ENCODE assay signal across 7 cellular contexts in genomic region chr5:132465095-132465707, GRCh38. TPM values are rescaled to one million over a fixed set of nuclear protein-coding genes. Genes with fewer than 3 reads are reported as not detected.
DNase-seq lines count a peak whose midpoint lies in the region; ATAC-seq and TF ChIP-seq lines count a peak whose summit lies in the region.

No MANE protein-coding gene starts in this region.

- peaks cover 8% of the 10 kb centered on the region; the same call in 2 of the 3 replicates for H3K9me3 Mint-ChIP-seq in GM23338
- peaks cover 16% of the 10 kb centered on the region for H3K9me3 Mint-ChIP-seq in glutamatergic neuron (ENCODE audit: unreplicated experiment)

- no peak for DNase-seq in GM23338 (ENCODE audit: low spot score)
- peak; percentile 70 to 72 for DNase-seq in SJCRH30
- DNase-seq in glutamatergic neuron = no peak
- no peak for DNase-seq in NCI-H524 treated with DMSO at 0.1 percent for 48 hours (lab: John Stamatoyannopoulos, UW)
- DNase-seq in GOT3 (lab: John Stamatoyannopoulos, UW) = no peak

- H3K27me3 ChIP-seq in GM23338 (ENCODE audit: insufficient read depth) = no peaks in the 10 kb centered on the region
- H3K27me3 ChIP-seq in SJCRH30 = no peaks in the 10 kb centered on the region
- H3K27me3 ChIP-seq in skeletal muscle satellite cell (ENCODE audit: control insufficient read depth, insufficient read depth, low read length) = no peaks in the 10 kb centered on the region

- H3K4me1 Mint-ChIP-seq in GM23338 = peaks cover 34% of the 10 kb centered on the region
- peaks cover 17% of the 10 kb centered on the region for H3K4me1 Mint-ChIP-seq in glutamatergic neuron (ENCODE audit: low read depth, unreplicated experiment)

- H3K27ac ChIP-seq in GM23338 (ENCODE audit: low read depth) = no peak overlapping the region
- H3K27ac ChIP-seq in SJCRH30 = peak overlapping the region; percentile 86

- no peaks in the 10 kb centered on the region for H3K79me2 ChIP-seq in GM23338 (replicated peaks; ENCODE audit: insufficient read depth)

- peak overlapping the region; percentile 94 for H2AFZ ChIP-seq in GM23338

- peak overlapping the region; percentile 24; the same call in 1 of the 2 replicates for H3K27ac Mint-ChIP-seq in GM23338
- peak overlapping the region; percentile 48 for H3K27ac Mint-ChIP-seq in glutamatergic neuron (ENCODE audit: unreplicated experiment)

- no peaks in the 10 kb centered on the region for H3K9me2 ChIP-seq in GM23338 (ENCODE audit: insufficient read depth)

- H3K4me3 ChIP-seq in GM23338 (no peak overlapping the region), SJCRH30 (peak overlapping the region; percentile 26), skeletal muscle satellite cell (ENCODE audit: low read length) (peak overlapping the region; percentile 32)

- H3K36me3 Mint-ChIP-seq in GM23338 (ENCODE audit: low read depth) (peaks cover 5% of the 10 kb centered on the region; the same call in 2 of the 3 replicates), glutamatergic neuron (ENCODE audit: unreplicated experiment) (peaks cover 6% of the 10 kb centered on the region)

- no peak for TF ChIP-seq CTCF in GM23338 (conservative IDR thresholded peaks at IDR 0.05; ENCODE audit: low read depth in 2 of 2)
- TF ChIP-seq CTCF in glutamatergic neuron (IDR thresholded peaks at IDR 0.05; ENCODE audit: partially characterized antibody, unreplicated experiment) = no peak

- H3K9ac ChIP-seq in skeletal muscle satellite cell (ENCODE audit: low read depth, low read length) = peak overlapping the region; percentile 22

- H3K4me1 ChIP-seq in GM23338 (ENCODE audit: insufficient read depth) = peaks cover 16% of the 10 kb centered on the region
- H3K4me1 ChIP-seq in SJCRH30 = peaks cover 70% of the 10 kb centered on the region
- peaks cover 51% of the 10 kb centered on the region for H3K4me1 ChIP-seq in skeletal muscle satellite cell (ENCODE audit: control insufficient read depth, insufficient read depth, low read length)

- H3K4me3 Mint-ChIP-seq in GM23338 (no peak overlapping the region), glutamatergic neuron (ENCODE audit: unreplicated experiment) (no peak overlapping the region)

- H3F3A ChIP-seq in GM23338 (replicated peaks; ENCODE audit: low read depth) = 0 out of 2 replicates have a peak, but pooled peaks cover 4% of the 10 kb centered on the region

- no peaks in the 10 kb centered on the region for H3K36me3 ChIP-seq in GM23338 (ENCODE audit: insufficient read depth)
- no peaks in the 10 kb centered on the region for H3K36me3 ChIP-seq in SJCRH30
- no peaks in the 10 kb centered on the region for H3K36me3 ChIP-seq in skeletal muscle satellite cell (ENCODE audit: insufficient read depth, low read length)

- H4K20me1 ChIP-seq in GM23338 (replicated peaks; ENCODE audit: insufficient read depth) = no peaks in the 10 kb centered on the region

- peak overlapping the region; percentile 65; the same call in 1 of the 2 replicates for H3K4me2 ChIP-seq in GM23338
- H3K4me2 ChIP-seq in skeletal muscle satellite cell (ENCODE audit: low read length) = peak overlapping the region; percentile 76

- H3K9me3 ChIP-seq in SJCRH30 (replicated peaks) (peaks cover 6% of the 10 kb centered on the region; the same call in 1 of the 2 replicates), skeletal muscle satellite cell (replicated peaks; ENCODE audit: low read length) (no peaks in the 10 kb centered on the region)

- H3K27me3 Mint-ChIP-seq in GM23338 (ENCODE audit: insufficient read depth, low read depth, poor library complexity) (peaks cover 10% of the 10 kb centered on the region), glutamatergic neuron (ENCODE audit: unreplicated experiment) (peaks cover 11% of the 10 kb centered on the region)

- ATAC-seq in GM23338 (peak; percentile 41), GM21529 (IDR thresholded peaks at IDR 0.05; ENCODE audit: unreplicated experiment) (no peak)

TF ChIP-seq in GM23338, 12 proteins besides CTCF, POLR2A, EP300 and RAD21 (continues in another document):
- TF ChIP-seq EZH2phosphoT487 (IDR thresholded peaks at IDR 0.05; ENCODE audit: unreplicated experiment) = no peak
- no peak for TF ChIP-seq REST (IDR thresholded peaks at IDR 0.05; ENCODE audit: unreplicated experiment)
- TF ChIP-seq STAT1 (IDR thresholded peaks at IDR 0.05; ENCODE audit: unreplicated experiment) = no peak
- TF ChIP-seq ZNF331 (CRISPR knock-in tag; IDR thresholded peaks at IDR 0.05; ENCODE audit: low read depth) = no peak
- TF ChIP-seq CREB1 (CRISPR knock-in tag; IDR thresholded peaks at IDR 0.05; ENCODE audit: low read depth) = no peak
- no peak for TF ChIP-seq ETS1 (IDR thresholded peaks at IDR 0.05)
- TF ChIP-seq JUNB (IDR thresholded peaks at IDR 0.05; ENCODE audit: unreplicated experiment) = no peak

RNA-seq across cellular contexts. Expression of gene IRF1, which starts 25.4 kb away (rescaled TPM):
- 6.4 and 6.9 TPM in 2 replicates for total RNA-seq in GM23338 (2014; rRNA removed; shearing (Covaris generic))
- 8.6 and 9.1 TPM in 2 replicates for polyA plus RNA-seq in GM23338 (2016; fragmentation: Nextera tagmentation; extraction: Ambion mirVana)
- 13.9 and 14.1 TPM in 2 replicates for total RNA-seq in SJCRH30 (2014; rRNA removed; shearing (Covaris generic))
- total RNA-seq in glutamatergic neuron (ENCODE audit: unreplicated experiment) = 2.8 TPM
- 10.6 and 12.9 TPM in 2 replicates for total RNA-seq in skeletal muscle satellite cell (2012; rRNA removed)

Comparison
In these comparisons a context has a peak if more than half of its experiments do, and no peak if none do; other contexts are left out.
1. DNase-seq: peak in SJCRH30 (2 of 2); none in GM23338 (single experiment), glutamatergic neuron (single experiment), NCI-H524 treated with DMSO at 0.1 percent for 48 hours (single experiment) and GOT3 (single experiment).